Comparison of ENCODE assay signal across 1 cellular context in the genomic region with DNA sequence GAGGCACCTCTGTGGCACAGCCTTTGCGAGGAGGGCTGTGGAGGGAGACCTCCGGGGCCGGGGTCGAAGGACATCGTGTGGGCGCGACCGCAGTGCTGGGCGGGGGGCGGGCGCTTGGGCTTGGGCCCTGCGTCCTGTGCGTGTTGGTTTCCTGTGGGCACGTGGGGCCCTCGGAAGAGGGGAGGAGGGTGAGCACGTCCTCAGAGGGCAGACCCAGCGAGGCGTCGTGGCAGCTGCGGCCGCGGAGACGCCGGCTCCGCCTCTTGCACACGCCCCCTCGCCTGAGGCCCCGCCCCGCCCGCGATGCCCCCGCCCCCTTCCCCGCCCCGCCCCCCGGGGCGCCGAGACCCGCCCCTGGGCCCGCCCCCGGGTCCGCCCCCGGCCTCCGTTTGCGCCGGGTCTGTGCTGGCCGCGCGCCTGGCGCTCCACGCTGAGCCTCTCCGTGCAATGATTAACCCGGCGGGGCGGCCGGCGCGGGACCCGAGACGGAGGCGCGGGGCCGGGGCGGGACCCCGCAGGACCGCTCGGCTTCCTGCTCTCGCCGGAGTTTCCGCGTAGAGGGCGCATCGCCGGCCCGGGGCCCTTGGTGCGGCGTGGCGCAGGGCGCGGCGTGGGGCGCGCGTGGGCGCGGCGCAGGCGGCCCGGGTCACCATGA.
TF ChIP-seq lines count a peak whose summit lies in the region.

A gene with protein sequence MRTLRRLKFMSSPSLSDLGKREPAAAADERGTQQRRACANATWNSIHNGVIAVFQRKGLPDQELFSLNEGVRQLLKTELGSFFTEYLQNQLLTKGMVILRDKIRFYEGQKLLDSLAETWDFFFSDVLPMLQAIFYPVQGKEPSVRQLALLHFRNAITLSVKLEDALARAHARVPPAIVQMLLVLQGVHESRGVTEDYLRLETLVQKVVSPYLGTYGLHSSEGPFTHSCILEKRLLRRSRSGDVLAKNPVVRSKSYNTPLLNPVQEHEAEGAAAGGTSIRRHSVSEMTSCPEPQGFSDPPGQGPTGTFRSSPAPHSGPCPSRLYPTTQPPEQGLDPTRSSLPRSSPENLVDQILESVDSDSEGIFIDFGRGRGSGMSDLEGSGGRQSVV (plus strand): TSS at position 381 of the 655 bp plus-strand sequence. CDS start 271 bp downstream, at position 652.

TF ChIP-seq in WTC11, 78 proteins besides CTCF, POLR2A, EP300 and RAD21 (continued from another document):
- TF ChIP-seq, protein P1, sequence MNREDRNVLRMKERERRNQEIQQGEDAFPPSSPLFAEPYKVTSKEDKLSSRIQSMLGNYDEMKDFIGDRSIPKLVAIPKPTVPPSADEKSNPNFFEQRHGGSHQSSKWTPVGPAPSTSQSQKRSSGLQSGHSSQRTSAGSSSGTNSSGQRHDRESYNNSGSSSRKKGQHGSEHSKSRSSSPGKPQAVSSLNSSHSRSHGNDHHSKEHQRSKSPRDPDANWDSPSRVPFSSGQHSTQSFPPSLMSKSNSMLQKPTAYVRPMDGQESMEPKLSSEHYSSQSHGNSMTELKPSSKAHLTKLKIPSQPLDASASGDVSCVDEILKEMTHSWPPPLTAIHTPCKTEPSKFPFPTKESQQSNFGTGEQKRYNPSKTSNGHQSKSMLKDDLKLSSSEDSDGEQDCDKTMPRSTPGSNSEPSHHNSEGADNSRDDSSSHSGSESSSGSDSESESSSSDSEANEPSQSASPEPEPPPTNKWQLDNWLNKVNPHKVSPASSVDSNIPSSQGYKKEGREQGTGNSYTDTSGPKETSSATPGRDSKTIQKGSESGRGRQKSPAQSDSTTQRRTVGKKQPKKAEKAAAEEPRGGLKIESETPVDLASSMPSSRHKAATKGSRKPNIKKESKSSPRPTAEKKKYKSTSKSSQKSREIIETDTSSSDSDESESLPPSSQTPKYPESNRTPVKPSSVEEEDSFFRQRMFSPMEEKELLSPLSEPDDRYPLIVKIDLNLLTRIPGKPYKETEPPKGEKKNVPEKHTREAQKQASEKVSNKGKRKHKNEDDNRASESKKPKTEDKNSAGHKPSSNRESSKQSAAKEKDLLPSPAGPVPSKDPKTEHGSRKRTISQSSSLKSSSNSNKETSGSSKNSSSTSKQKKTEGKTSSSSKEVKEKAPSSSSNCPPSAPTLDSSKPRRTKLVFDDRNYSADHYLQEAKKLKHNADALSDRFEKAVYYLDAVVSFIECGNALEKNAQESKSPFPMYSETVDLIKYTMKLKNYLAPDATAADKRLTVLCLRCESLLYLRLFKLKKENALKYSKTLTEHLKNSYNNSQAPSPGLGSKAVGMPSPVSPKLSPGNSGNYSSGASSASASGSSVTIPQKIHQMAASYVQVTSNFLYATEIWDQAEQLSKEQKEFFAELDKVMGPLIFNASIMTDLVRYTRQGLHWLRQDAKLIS (CRISPR knock-in tag; IDR thresholded peaks at IDR 0.05; ENCODE audit: borderline replicate concordance) = no peak
- TF ChIP-seq, protein P2, sequence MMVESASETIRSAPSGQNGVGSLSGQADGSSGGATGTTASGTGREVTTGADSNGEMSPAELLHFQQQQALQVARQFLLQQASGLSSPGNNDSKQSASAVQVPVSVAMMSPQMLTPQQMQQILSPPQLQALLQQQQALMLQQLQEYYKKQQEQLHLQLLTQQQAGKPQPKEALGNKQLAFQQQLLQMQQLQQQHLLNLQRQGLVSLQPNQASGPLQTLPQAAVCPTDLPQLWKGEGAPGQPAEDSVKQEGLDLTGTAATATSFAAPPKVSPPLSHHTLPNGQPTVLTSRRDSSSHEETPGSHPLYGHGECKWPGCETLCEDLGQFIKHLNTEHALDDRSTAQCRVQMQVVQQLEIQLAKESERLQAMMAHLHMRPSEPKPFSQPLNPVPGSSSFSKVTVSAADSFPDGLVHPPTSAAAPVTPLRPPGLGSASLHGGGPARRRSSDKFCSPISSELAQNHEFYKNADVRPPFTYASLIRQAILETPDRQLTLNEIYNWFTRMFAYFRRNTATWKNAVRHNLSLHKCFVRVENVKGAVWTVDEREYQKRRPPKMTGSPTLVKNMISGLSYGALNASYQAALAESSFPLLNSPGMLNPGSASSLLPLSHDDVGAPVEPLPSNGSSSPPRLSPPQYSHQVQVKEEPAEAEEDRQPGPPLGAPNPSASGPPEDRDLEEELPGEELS (CRISPR knock-in tag; IDR thresholded peaks at IDR 0.05) = peak; percentile 13; the same call in 1 of the 2 replicates
- TF ChIP-seq GTF2I (CRISPR knock-in tag; conservative IDR thresholded peaks at IDR 0.05) (no peak), TP53 (CRISPR knock-in tag; IDR thresholded peaks at IDR 0.05) (no peak), NR2C2 (CRISPR knock-in tag; IDR thresholded peaks at IDR 0.05) (no peak), ZNF138 (CRISPR knock-in tag; conservative IDR thresholded peaks at IDR 0.05) (no peak), SMAD3 (CRISPR knock-in tag; IDR thresholded peaks at IDR 0.05; ENCODE audit: borderline replicate concordance) (no peak; the same call in 1 of the 2 replicates), NR3C1 (CRISPR knock-in tag; conservative IDR thresholded peaks at IDR 0.05; ENCODE audit: low read depth) (no peak), JUN (CRISPR knock-in tag; IDR thresholded peaks at IDR 0.05) (no peak), RORB (CRISPR knock-in tag; IDR thresholded peaks at IDR 0.05) (no peak), PRRX2 (CRISPR knock-in tag; IDR thresholded peaks at IDR 0.05) (no peak), KAT7 (CRISPR knock-in tag; IDR thresholded peaks at IDR 0.05; ENCODE audit: borderline replicate concordance) (no peak)
- TF ChIP-seq, protein P3, sequence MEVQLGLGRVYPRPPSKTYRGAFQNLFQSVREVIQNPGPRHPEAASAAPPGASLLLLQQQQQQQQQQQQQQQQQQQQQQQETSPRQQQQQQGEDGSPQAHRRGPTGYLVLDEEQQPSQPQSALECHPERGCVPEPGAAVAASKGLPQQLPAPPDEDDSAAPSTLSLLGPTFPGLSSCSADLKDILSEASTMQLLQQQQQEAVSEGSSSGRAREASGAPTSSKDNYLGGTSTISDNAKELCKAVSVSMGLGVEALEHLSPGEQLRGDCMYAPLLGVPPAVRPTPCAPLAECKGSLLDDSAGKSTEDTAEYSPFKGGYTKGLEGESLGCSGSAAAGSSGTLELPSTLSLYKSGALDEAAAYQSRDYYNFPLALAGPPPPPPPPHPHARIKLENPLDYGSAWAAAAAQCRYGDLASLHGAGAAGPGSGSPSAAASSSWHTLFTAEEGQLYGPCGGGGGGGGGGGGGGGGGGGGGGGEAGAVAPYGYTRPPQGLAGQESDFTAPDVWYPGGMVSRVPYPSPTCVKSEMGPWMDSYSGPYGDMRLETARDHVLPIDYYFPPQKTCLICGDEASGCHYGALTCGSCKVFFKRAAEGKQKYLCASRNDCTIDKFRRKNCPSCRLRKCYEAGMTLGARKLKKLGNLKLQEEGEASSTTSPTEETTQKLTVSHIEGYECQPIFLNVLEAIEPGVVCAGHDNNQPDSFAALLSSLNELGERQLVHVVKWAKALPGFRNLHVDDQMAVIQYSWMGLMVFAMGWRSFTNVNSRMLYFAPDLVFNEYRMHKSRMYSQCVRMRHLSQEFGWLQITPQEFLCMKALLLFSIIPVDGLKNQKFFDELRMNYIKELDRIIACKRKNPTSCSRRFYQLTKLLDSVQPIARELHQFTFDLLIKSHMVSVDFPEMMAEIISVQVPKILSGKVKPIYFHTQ (CRISPR knock-in tag; IDR thresholded peaks at IDR 0.05) = no peak
- TF ChIP-seq, protein P4, sequence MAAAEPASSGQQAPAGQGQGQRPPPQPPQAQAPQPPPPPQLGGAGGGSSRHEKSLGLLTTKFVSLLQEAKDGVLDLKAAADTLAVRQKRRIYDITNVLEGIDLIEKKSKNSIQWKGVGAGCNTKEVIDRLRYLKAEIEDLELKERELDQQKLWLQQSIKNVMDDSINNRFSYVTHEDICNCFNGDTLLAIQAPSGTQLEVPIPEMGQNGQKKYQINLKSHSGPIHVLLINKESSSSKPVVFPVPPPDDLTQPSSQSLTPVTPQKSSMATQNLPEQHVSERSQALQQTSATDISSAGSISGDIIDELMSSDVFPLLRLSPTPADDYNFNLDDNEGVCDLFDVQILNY (CRISPR knock-in tag; IDR thresholded peaks at IDR 0.05) = no peak
